In genomic region chr22:17903564-17904295, GRCh38 we compare ENCODE assay signal across 12 cellular contexts.
A peak's percentile ranks its signal among the peaks of the same experiment; 100 is the strongest.
DNase-seq lines count a peak whose midpoint lies in the region; ATAC-seq and TF ChIP-seq lines count a peak whose summit lies in the region.
"Had no signal": no experiment of that assay in that cellular context is flagged by ENCODE, and none has a peak within 500 bp of the region (broad histone marks: within the 10 kb centered on the region; RNA-seq: fewer than 3 reads in every experiment).

No MANE protein-coding gene starts in this region.

- POLR2A ChIA-PET in naive thymus-derived CD4-positive, alpha-beta T cell (lab: Charles Lee) = no interaction called here

- peak in 7 of 8 donors; percentile 25 to 77 (median 55) for ATAC-seq in heart right ventricle
- no peak for ATAC-seq in naive thymus-derived CD4-positive, alpha-beta T cell

- H3K36me3 ChIP-seq in H7 (replicated peaks; ENCODE audit: control insufficient read depth, insufficient read depth, low read length) = peaks cover 7% of the 10 kb centered on the region
- peaks cover 0 to 88% (median 39%) of the 10 kb centered on the region in 9 donors for H3K36me3 ChIP-seq in heart right ventricle
- peaks cover 0 to 14% (median 0%) of the 10 kb centered on the region in 3 experiments for H3K36me3 ChIP-seq in naive thymus-derived CD4-positive, alpha-beta T cell (ENCODE audit: control insufficient read depth in 2 of 3, insufficient read depth in 3 of 3, low read length in 3 of 3)

- H3K27me3 ChIP-seq in H7 (ENCODE audit: control insufficient read depth, insufficient read depth, low read length) (no peaks in the 10 kb centered on the region), heart right ventricle (no peaks in the 10 kb centered on the region)
- H3K27me3 ChIP-seq in naive thymus-derived CD4-positive, alpha-beta T cell (ENCODE audit: control insufficient read depth in 2 of 2, insufficient read depth in 2 of 2, low read length in 2 of 2) = no peaks in the 10 kb centered on the region
- H3K27me3 ChIP-seq: upper lobe of left lung had no signal

- CTCF ChIA-PET in naive thymus-derived CD4-positive, alpha-beta T cell (lab: Charles Lee) = interaction anchor here (0.7 kb wide), 1 partner anchor 36 kb away, joined by 3 read pairs; no protein-coding TSS in a partner anchor

- H3K4me1 ChIP-seq in heart right ventricle = peaks cover 11 to 69% (median 37%) of the 10 kb centered on the region in 9 donors
- no peaks in the 10 kb centered on the region for H3K4me1 ChIP-seq in naive thymus-derived CD4-positive, alpha-beta T cell (ENCODE audit: control insufficient read depth in 2 of 2, insufficient read depth in 2 of 2, low read length in 2 of 2)

- H3K4me1 Mint-ChIP-seq in naive thymus-derived CD4-positive, alpha-beta T cell = peaks cover 0 to 2% (median 0%) of the 10 kb centered on the region in 7 donors

- H3K27ac Mint-ChIP-seq in naive thymus-derived CD4-positive, alpha-beta T cell = no peak overlapping the region

- intact Hi-C loops in heart right ventricle (cut with DNase I) = loop anchor here in 2 of 10 donors (10.0 kb wide), 2 partner anchors 61 to 171 kb away; partner anchors contain the start of gene PEX26 (in 2 of the 2)
- intact Hi-C loops in naive thymus-derived CD4-positive, alpha-beta T cell (cut with micrococcal nuclease) = no loop called here

- H3K4me3 Mint-ChIP-seq in naive thymus-derived CD4-positive, alpha-beta T cell = no peak overlapping the region

- H3K4me3 ChIP-seq in H7 (ENCODE audit: insufficient read depth, low read depth, low read length) = no peak overlapping the region
- H3K4me3 ChIP-seq in heart right ventricle = no peak overlapping the region
- H3K4me3 ChIP-seq in naive thymus-derived CD4-positive, alpha-beta T cell (ENCODE audit: low read length) = no peak overlapping the region
- H3K4me3 ChIP-seq: upper lobe of left lung had no signal

- H3K27me3 Mint-ChIP-seq in naive thymus-derived CD4-positive, alpha-beta T cell = no peaks in the 10 kb centered on the region

- TF ChIP-seq CTCF in heart right ventricle (IDR thresholded peaks at IDR 0.05) = peak in 1 of 9 donors; percentile 26

- H3K9me3 Mint-ChIP-seq in naive thymus-derived CD4-positive, alpha-beta T cell = no peaks in the 10 kb centered on the region

- H3K9me3 ChIP-seq in heart right ventricle = no peaks in the 10 kb centered on the region
- no peaks in the 10 kb centered on the region for H3K9me3 ChIP-seq in naive thymus-derived CD4-positive, alpha-beta T cell (ENCODE audit: control insufficient read depth in 2 of 3, low read length in 3 of 3)
- H3K9me3 ChIP-seq: upper lobe of left lung had no signal

- 44 to 56% methylated on average over 10 of the region's 10 CpGs for whole genome bisulfite sequencing in heart right ventricle, 2 donors

- peak; percentile 74 for DNase-seq in H7
- peak in 1 of 2 donors; percentile 28 for DNase-seq in heart right ventricle
- peak in 32 of 56 donors; percentile 13 to 66 (median 37) for DNase-seq in nucleus accumbens (lab: John Stamatoyannopoulos, UW)
- DNase-seq in naive thymus-derived CD4-positive, alpha-beta T cell = no peak
- no peak for DNase-seq in CD1c-positive myeloid dendritic cell (ENCODE audit: extremely low spot score)
- no peak for DNase-seq in activated naive CD4-positive, alpha-beta T cell (lab: John Stamatoyannopoulos, UW)
- DNase-seq in stimulated activated naive CD4-positive, alpha-beta T cell treated with Interleukin-2 at 50 U/mL for 16 hours (lab: John Stamatoyannopoulos, UW) = no peak
- DNase-seq: activated CD4-positive, alpha-beta T cell treated with anti-CD3 and anti-CD28 coated beads for 1 hour; MV-4-11; NCI-H774; upper lobe of left lung had no signal

- H3K27ac ChIP-seq in angular gyrus (ENCODE audit: low read depth, low read length) = peak overlapping the region; percentile 90
- H3K27ac ChIP-seq in heart right ventricle = peak overlapping the region in 9 of 10 donors; percentile 22 to 72 (median 50)
- no peak overlapping the region for H3K27ac ChIP-seq in naive thymus-derived CD4-positive, alpha-beta T cell (ENCODE audit: low read depth, low read length)
- H3K27ac ChIP-seq: upper lobe of left lung had no signal

- H3K36me3 Mint-ChIP-seq in naive thymus-derived CD4-positive, alpha-beta T cell = peaks cover 0 to 43% (median 0%) of the 10 kb centered on the region in 5 donors

Comparison
In these comparisons a context has a peak if more than half of its experiments do, and no peak if none do; other contexts are left out.
1. DNase-seq: peak in H7 (single experiment) and nucleus accumbens (32 of 56); none in naive thymus-derived CD4-positive, alpha-beta T cell (0 of 9), CD1c-positive myeloid dendritic cell (single experiment), activated naive CD4-positive, alpha-beta T cell (0 of 4) and stimulated activated naive CD4-positive, alpha-beta T cell treated with Interleukin-2 at 50 U/mL for 16 hours (single experiment).